7 cellular contexts compared by ENCODE assay signal in the genomic region with DNA sequence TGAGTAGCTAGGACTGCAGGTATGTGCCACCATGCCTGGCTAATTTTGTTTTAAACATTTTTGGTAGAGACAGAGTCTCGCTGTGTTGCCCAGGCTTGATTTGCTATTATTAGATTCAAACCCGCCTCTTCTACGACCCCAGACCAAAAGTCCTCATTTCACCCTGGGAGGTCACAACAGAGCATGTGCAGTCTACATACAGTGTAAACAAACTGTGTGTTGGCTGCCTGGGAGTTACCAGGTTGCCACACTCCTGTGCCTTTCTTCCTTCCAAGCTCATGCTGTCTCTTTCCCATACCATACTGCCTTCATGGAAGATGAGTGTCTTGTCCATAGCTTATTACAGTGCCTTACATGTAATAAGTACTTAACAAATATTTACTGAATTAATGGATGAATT. TPM values are rescaled to one million over a fixed set of nuclear protein-coding genes. Genes with fewer than 3 reads are reported as not detected.
"Had no signal": no experiment of that assay in that cellular context is flagged by ENCODE, and none has a peak within 500 bp of the region (broad histone marks: within the 10 kb centered on the region; RNA-seq: fewer than 3 reads in every experiment).

No MANE protein-coding gene starts in this region.

RNA-seq across cellular contexts. Expression of gene ACSM2B, which starts 11.9 kb away (rescaled TPM):
- total RNA-seq: subcutaneous adipose tissue, temporal lobe, thoracic aorta, transverse colon, upper lobe of right lung, ureter, vagina had no signal
